In genomic region chr10:11472158-11472753, GRCh38 we compare ENCODE assay signal across 8 cellular contexts.
DNase-seq lines count a peak whose midpoint lies in the region; FAIRE-seq and TF ChIP-seq lines count a peak whose summit lies in the region.

No MANE protein-coding gene starts in this region.

- peak; percentile 94 for FAIRE-seq in GM19239 (lab: Jason Lieb, UNC)

- H3K4me3 ChIP-seq in prostate gland (no peak overlapping the region), uterus (no peak overlapping the region)

- H3K4me1 ChIP-seq in prostate gland (replicated peaks): no peaks in the 10 kb centered on the region
- no peaks in the 10 kb centered on the region for H3K4me1 ChIP-seq in uterus

- DNase-seq in CD1c-positive myeloid dendritic cell (ENCODE audit: extremely low spot score): peak; percentile 66
- peak; percentile 64 for DNase-seq in GM19239 (ENCODE audit: insufficient read length, low spot score)
- DNase-seq in HT-29 (ENCODE audit: low spot score): peak; percentile 57
- peak; percentile 44 for DNase-seq in RWPE1 (ENCODE audit: low spot score)
- peak; percentile 51 for DNase-seq in activated gamma-delta T cell treated with anti-CD3 and anti-CD28 coated beads, Interleukin-2, amount 50 U/mL, for 16 hours (ENCODE audit: low read depth)
- DNase-seq in head of caudate nucleus: peak; percentile 59 to 90 (median 78)
- DNase-seq in prostate gland (ENCODE audit: low spot score): peak; percentile 43
- peak; percentile 44 to 59 for DNase-seq in uterus

- H3K36me3 ChIP-seq in prostate gland: no peaks in the 10 kb centered on the region
- no peaks in the 10 kb centered on the region for H3K36me3 ChIP-seq in uterus

- TF ChIP-seq POLR2A in prostate gland (IDR thresholded peaks at IDR 0.05) (no peak), uterus (IDR thresholded peaks at IDR 0.05) (no peak)

- TF ChIP-seq CTCF in RWPE1 (conservative IDR thresholded peaks at IDR 0.05; ENCODE audit: low read depth) (peak; percentile 85), prostate gland (IDR thresholded peaks at IDR 0.05) (peak; percentile 44 to 77 (median 66)), uterus (IDR thresholded peaks at IDR 0.05) (peak; percentile 57 to 80 (median 72))

- H3K9me3 ChIP-seq in prostate gland (no peaks in the 10 kb centered on the region), uterus (no peaks in the 10 kb centered on the region)

- H3K27ac ChIP-seq in RWPE1 (no peak overlapping the region), prostate gland (no peak overlapping the region), uterus (no peak overlapping the region)

- POLR2A ChIA-PET in RWPE1 (lab: Yijun Ruan, JAX; ENCODE audit: low non-redundant PET): no interaction called here

- CTCF ChIA-PET in RWPE1 (lab: Yijun Ruan, JAX): no interaction called here

- intact Hi-C loops in head of caudate nucleus (cut with DNase I): no loop called here
- intact Hi-C loops in prostate gland (cut with DNase I): no loop called here
- intact Hi-C loops in uterus (cut with DNase I; ENCODE audit: low total_unique reads): no loop called here

- 54% methylated on average over 8 of the region's 8 CpGs for WGBS in prostate gland

- H3K27me3 ChIP-seq in prostate gland (replicated peaks; ENCODE audit: insufficient read depth) (no peaks in the 10 kb centered on the region), uterus (no peaks in the 10 kb centered on the region)
